7 cellular contexts compared by ENCODE assay signal in genomic region chr12:28872654-28873268, GRCh38.
A peak's percentile ranks its signal among the peaks of the same experiment; 100 is the strongest.
DNase-seq lines count a peak whose midpoint lies in the region; FAIRE-seq and TF ChIP-seq lines count a peak whose summit lies in the region.

No MANE protein-coding gene starts in this region.

- peak; percentile 86 for FAIRE-seq in H54 (lab: Jason Lieb, UNC)

- no peak overlapping the region for H3K4me3 Mint-ChIP-seq in glutamatergic neuron (ENCODE audit: unreplicated experiment)

- no peak for TF ChIP-seq POLR2A in H54 (IDR thresholded peaks at IDR 0.05; ENCODE audit: low read depth, low read length)

- no peak overlapping the region for H3K27ac Mint-ChIP-seq in glutamatergic neuron (ENCODE audit: unreplicated experiment)

- DNase-seq in GDM1 (lab: John Stamatoyannopoulos, UW) (peak; percentile 5), H54 (ENCODE audit: insufficient read length, low spot score) (peak; percentile 16), NCI-H146 treated with DMSO at 0.1 percent for 48 hours (lab: John Stamatoyannopoulos, UW; ENCODE audit: unreplicated experiment) (peak; percentile 2), UCSD-AML1 (lab: John Stamatoyannopoulos, UW; ENCODE audit: unreplicated experiment) (peak; percentile 9), glutamatergic neuron (peak; percentile 65), renal cortical epithelial cell (ENCODE audit: low read depth) (peak; percentile 40), retina (no peak)

- H3K4me1 Mint-ChIP-seq in glutamatergic neuron (ENCODE audit: low read depth, unreplicated experiment) = no peaks in the 10 kb centered on the region

- TF ChIP-seq CTCF in glutamatergic neuron (IDR thresholded peaks at IDR 0.05; ENCODE audit: partially characterized antibody, unreplicated experiment) = peak; percentile 69

- H3K9me3 Mint-ChIP-seq in glutamatergic neuron (ENCODE audit: unreplicated experiment) = no peaks in the 10 kb centered on the region

- no peaks in the 10 kb centered on the region for H3K36me3 Mint-ChIP-seq in glutamatergic neuron (ENCODE audit: unreplicated experiment)

- H3K27me3 Mint-ChIP-seq in glutamatergic neuron (ENCODE audit: unreplicated experiment) = no peaks in the 10 kb centered on the region
